In genomic region chr5:159101689-159102088, GRCh38 we compare ENCODE assay signal across 11 cellular contexts. TPM values are rescaled to one million over a fixed set of nuclear protein-coding genes. Genes with fewer than 3 reads are reported as not detected.
DNase-seq lines count a peak whose midpoint lies in the region; ATAC-seq and TF ChIP-seq lines count a peak whose summit lies in the region.
"Had no signal": no experiment of that assay in that cellular context is flagged by ENCODE, and none has a peak within 500 bp of the region (broad histone marks: within the 10 kb centered on the region; RNA-seq: fewer than 3 reads in every experiment).

No MANE protein-coding gene starts in this region.

- H3K9me3 ChIP-seq in CD4-positive, alpha-beta T cell (ENCODE audit: control insufficient read depth, low read length), result no peaks in the 10 kb centered on the region
- no peaks in the 10 kb centered on the region for H3K9me3 ChIP-seq in A673 (ENCODE audit: low read depth, low read length, poor library complexity, severe bottlenecking)

- TF ChIP-seq CTCF in CD4-positive, alpha-beta T cell (IDR thresholded peaks at IDR 0.05), result no peak
- no peak for TF ChIP-seq CTCF in GM23338 (conservative IDR thresholded peaks at IDR 0.05; ENCODE audit: low read depth in 2 of 2)
- TF ChIP-seq CTCF in A673 (conservative IDR thresholded peaks at IDR 0.05; ENCODE audit: low read depth, low read length), result no peak

- peaks cover 46% of the 10 kb centered on the region for H3K27me3 ChIP-seq in CD4-positive, alpha-beta T cell (ENCODE audit: control insufficient read depth, insufficient read depth, low read length)
- peaks cover 92% of the 10 kb centered on the region for H3K27me3 ChIP-seq in GM23338 (ENCODE audit: insufficient read depth)
- peaks cover 13% of the 10 kb centered on the region for H3K27me3 ChIP-seq in A673 (replicated peaks; ENCODE audit: insufficient read depth, low read depth, low read length, poor library complexity)

- CTCF ChIA-PET in CD4-positive, alpha-beta T cell (lab: Charles Lee), result interaction anchor here (1.4 kb wide), 1 partner anchor 406 kb away, joined by 9 read pairs; no protein-coding TSS in a partner anchor
- CTCF ChIA-PET in A673 (lab: Charles Lee), result no interaction called here

- H3K79me2 ChIP-seq in GM23338 (replicated peaks; ENCODE audit: insufficient read depth), result no peaks in the 10 kb centered on the region

- no peak overlapping the region for H2AFZ ChIP-seq in GM23338

- H3K36me3 ChIP-seq in GM23338 (ENCODE audit: insufficient read depth), result no peaks in the 10 kb centered on the region
- no peaks in the 10 kb centered on the region for H3K36me3 ChIP-seq in A673 (ENCODE audit: insufficient read depth, low read length, poor library complexity, severe bottlenecking)

- POLR2A ChIA-PET in CD4-positive, alpha-beta T cell (lab: Charles Lee), result interaction anchor here (0.8 to 1.1 kb wide), 2 partner anchors 10 to 20 kb away, joined by 3 read pairs; no protein-coding TSS in a partner anchor
- POLR2A ChIA-PET in A673 (lab: Charles Lee; ENCODE audit: low non-redundant PET), result no interaction called here

- intact Hi-C loops in CD4-positive, alpha-beta T cell (cut with DNase I, micrococcal nuclease), result loop anchor here in 1 of 2 experiments (10.0 kb wide), 2 partner anchors 1247 to 1337 kb away; partner anchors contain the start of gene CLINT1
- intact Hi-C loops in A673 (cut with micrococcal nuclease; ENCODE audit: unreplicated experiment), result loop anchor here (5.0 to 10.0 kb wide), 4 partner anchors 159 to 1087 kb away; no protein-coding TSS in a partner anchor

- H3K4me1 Mint-ChIP-seq in CD4-positive, alpha-beta T cell (ENCODE audit: low read depth), result peaks cover 57% of the 10 kb centered on the region
- H3K4me1 Mint-ChIP-seq in GM23338, result peaks cover 63% of the 10 kb centered on the region

- no peak overlapping the region for H3K4me3 ChIP-seq in GM23338
- peak overlapping the region; percentile 65 for H3K4me3 ChIP-seq in skeletal muscle cell (ENCODE audit: low read depth, low read length)
- no peak overlapping the region for H3K4me3 ChIP-seq in A673 (ENCODE audit: low read depth, low read length, poor library complexity, severe bottlenecking)

- H3K27ac Mint-ChIP-seq in CD4-positive, alpha-beta T cell, result no peak overlapping the region
- H3K27ac Mint-ChIP-seq in GM23338, result no peak overlapping the region
- H3K27ac Mint-ChIP-seq: activated T-cell treated with anti-CD3 and anti-CD28 coated beads, Interleukin-2, amount 50 U/mL, for 24 hours had no signal

- H3K27ac ChIP-seq in CD4-positive, alpha-beta T cell (ENCODE audit: low read depth, low read length), result no peak overlapping the region
- H3K27ac ChIP-seq in GM23338 (ENCODE audit: low read depth) (no peak overlapping the region), A673 (ENCODE audit: low read depth, low read length, poor library complexity, severe bottlenecking) (no peak overlapping the region)

- no peaks in the 10 kb centered on the region for H3K9me3 Mint-ChIP-seq in CD4-positive, alpha-beta T cell
- H3K9me3 Mint-ChIP-seq in GM23338, result no peaks in the 10 kb centered on the region; the same call in 2 of the 3 replicates
- H3K9me3 Mint-ChIP-seq: activated T-cell treated with anti-CD3 and anti-CD28 coated beads, Interleukin-2, amount 50 U/mL, for 24 hours had no signal

- peaks cover 82% of the 10 kb centered on the region for H3K27me3 Mint-ChIP-seq in CD4-positive, alpha-beta T cell
- peaks cover 99% of the 10 kb centered on the region for H3K27me3 Mint-ChIP-seq in GM23338 (ENCODE audit: insufficient read depth, low read depth, poor library complexity)

- no peak for ATAC-seq in CD4-positive, alpha-beta T cell (ENCODE audit: poor library complexity)
- ATAC-seq in GM23338 (no peak), HG02571 (IDR thresholded peaks at IDR 0.05; ENCODE audit: unreplicated experiment) (no peak), HG02852 (IDR thresholded peaks at IDR 0.05; ENCODE audit: unreplicated experiment) (no peak)
- ATAC-seq: left lobe of liver had no signal

- peaks cover 13% of the 10 kb centered on the region; the same call in 1 of the 2 replicates for H3F3A ChIP-seq in GM23338 (replicated peaks; ENCODE audit: low read depth)

- H3K4me3 Mint-ChIP-seq in CD4-positive, alpha-beta T cell, result peak overlapping the region; percentile 55
- peak overlapping the region; percentile 84; the same call in 1 of the 3 replicates for H3K4me3 Mint-ChIP-seq in GM23338

- peaks cover 49% of the 10 kb centered on the region for H3K4me1 ChIP-seq in GM23338 (ENCODE audit: insufficient read depth)
- no peaks in the 10 kb centered on the region for H3K4me1 ChIP-seq in A673 (ENCODE audit: insufficient read depth, low read length, poor library complexity, severe bottlenecking)

- H3K9me2 ChIP-seq in GM23338 (ENCODE audit: insufficient read depth), result no peaks in the 10 kb centered on the region

- BruUV-seq in A673 (replicated peaks; lab: Mats Ljungman, UMichigan), result no TSS peak

- no peak overlapping the region; the same call in 1 of the 2 replicates for H3K4me2 ChIP-seq in GM23338

- H4K20me1 ChIP-seq in GM23338 (replicated peaks; ENCODE audit: insufficient read depth), result peaks cover 31% of the 10 kb centered on the region

- H3K36me3 Mint-ChIP-seq in CD4-positive, alpha-beta T cell (ENCODE audit: low read depth), result peaks cover 11% of the 10 kb centered on the region
- no peaks in the 10 kb centered on the region for H3K36me3 Mint-ChIP-seq in GM23338 (ENCODE audit: low read depth)

- DNase-seq in CD4-positive, alpha-beta T cell, result no peak
- DNase-seq in GM23338 (ENCODE audit: low spot score), result no peak
- peak; percentile 30 for DNase-seq in fibroblast of gingiva (ENCODE audit: low read depth)
- DNase-seq in skeletal muscle cell (ENCODE audit: low read depth), result no peak
- no peak for DNase-seq in A673 (ENCODE audit: low spot score)
- DNase-seq in activated gamma-delta T cell treated with Interleukin-2 at 50 U/mL for 16 hours, result no peak
- DNase-seq: activated T-cell treated with anti-CD3 and anti-CD28 coated beads, Interleukin-2, amount 50 U/mL, for 24 hours; Calu3 had no signal

TF ChIP-seq in GM23338, 12 proteins besides CTCF, POLR2A, EP300 and RAD21:
- no peak for TF ChIP-seq POLR2AphosphoS5 (IDR thresholded peaks at IDR 0.05; ENCODE audit: low read depth)
- TF ChIP-seq ZNF114 (CRISPR knock-in tag; IDR thresholded peaks at IDR 0.05), result no peak
TF ChIP-seq in GM23338: peak in this region for 0.

RNA-seq across cellular contexts. Expression of gene EBF1, which starts 2.0 kb away (rescaled TPM):
- total RNA-seq in CD4-positive, alpha-beta T cell, result under 1 TPM; 0.20 to 0.52 TPM
- total RNA-seq in GM23338 (2014; rRNA removed; shearing (Covaris generic)), result 0.38 TPM in 1 of 2 replicates, not detected in the other
- polyA plus RNA-seq in GM23338 (2016; fragmentation: Nextera tagmentation; extraction: Ambion mirVana), result 0.28 and 0.53 TPM in 2 replicates
- total RNA-seq in A673 (2021), result 1.7 and 1.9 TPM in 2 replicates
- total RNA-seq: Calu3 had no signal
